8 cellular contexts compared by ENCODE assay signal in genomic region chr10:70671619-70672164, GRCh38. TPM values are rescaled to one million over a fixed set of nuclear protein-coding genes. Genes with fewer than 3 reads are reported as not detected.
DNase-seq lines count a peak whose midpoint lies in the region; ATAC-seq and TF ChIP-seq lines count a peak whose summit lies in the region.

No MANE protein-coding gene starts in this region.

- H3K4me3 ChIP-seq in left ventricle myocardium inferior: peak overlapping the region; percentile 67
- H3K4me3 ChIP-seq in cardiac fibroblast (replicated peaks in 1 of 2; ENCODE audit: low read depth in 2 of 2, low read length in 2 of 2): peak overlapping the region; percentile 47 to 50
- H3K4me3 ChIP-seq in mesendoderm (ENCODE audit: low read length): peak overlapping the region; percentile 13
- peak overlapping the region in 3 of 4 donors; percentile 39 to 45 (median 44) for H3K4me3 ChIP-seq in upper lobe of left lung

- H3K23ac ChIP-seq in mesendoderm (ENCODE audit: low read length): no peak overlapping the region

- H3K9ac ChIP-seq in mesendoderm (ENCODE audit: low read length): peak overlapping the region; percentile 36

- H3K79me1 ChIP-seq in mesendoderm (ENCODE audit: low read length): no peaks in the 10 kb centered on the region

- H2AK5ac ChIP-seq in mesendoderm (ENCODE audit: low read length): no peak overlapping the region

- no peak for TF ChIP-seq POLR2A in upper lobe of left lung (IDR thresholded peaks at IDR 0.05)

- peak overlapping the region; percentile 78 for H3K56ac ChIP-seq in mesendoderm (ENCODE audit: low read length)

- no peak for DNase-seq in left ventricle myocardium inferior
- DNase-seq in Right ventricle myocardium inferior (ENCODE audit: missing footprints): no peak
- DNase-seq in cardiac fibroblast (ENCODE audit: low read depth in 2 of 2): no peak
- no peak for DNase-seq in mesendoderm
- DNase-seq in upper lobe of left lung: no peak
- DNase-seq in NCI-H187 treated with DMSO at 0.1 percent for 48 hours (lab: John Stamatoyannopoulos, UW): no peak
- no peak for DNase-seq in hepatic stellate cell (ENCODE audit: low spot score)

- no peak overlapping the region for H3K27ac ChIP-seq in left ventricle myocardium inferior (replicated peaks)
- H3K27ac ChIP-seq in mesendoderm (ENCODE audit: low read depth, low read length): no peak overlapping the region
- H3K27ac ChIP-seq in upper lobe of left lung: no peak overlapping the region

- WGBS in mesendoderm (ENCODE audit: extremely low coverage, insufficient coverage, low lambda C conversion rate): no CpG with 5 or more reads among the region's 5 CpGs
- WGBS in upper lobe of left lung, 2 donors: 13 to 18% methylated on average over 5 of the region's 5 CpGs

- no peak overlapping the region for H2BK15ac ChIP-seq in mesendoderm (replicated peaks; ENCODE audit: low read depth)

- peak overlapping the region; percentile 43 for H3K4me2 ChIP-seq in mesendoderm (ENCODE audit: low read length)

- H4K5ac ChIP-seq in mesendoderm (ENCODE audit: low read length): no peak overlapping the region

- H3K18ac ChIP-seq in mesendoderm (ENCODE audit: low read length): no peak overlapping the region

- ATAC-seq in Right ventricle myocardium inferior (no peak), upper lobe of left lung (ENCODE audit: low FRiP score in 2 of 2) (no peak), GM21529 (IDR thresholded peaks at IDR 0.05; ENCODE audit: unreplicated experiment) (no peak)

- H3K79me2 ChIP-seq in mesendoderm (ENCODE audit: control insufficient read depth, insufficient read depth, low read length): no peaks in the 10 kb centered on the region

- TF ChIP-seq CTCF in left ventricle myocardium inferior (IDR thresholded peaks at IDR 0.05; ENCODE audit: borderline replicate concordance) (peak; percentile 9), cardiac fibroblast (IDR thresholded peaks at IDR 0.05; ENCODE audit: low read depth, low read length) (no peak), upper lobe of left lung (IDR thresholded peaks at IDR 0.05) (no peak)

- intact Hi-C loops in left ventricle myocardium inferior (cut with micrococcal nuclease) (no loop called here), Right ventricle myocardium inferior (cut with DNase I) (loop anchor here (5.0 kb wide), 2 partner anchors 99 to 114 kb away; no protein-coding TSS in a partner anchor)

- H3K4me1 ChIP-seq in left ventricle myocardium inferior (peaks cover 42% of the 10 kb centered on the region), mesendoderm (ENCODE audit: control insufficient read depth, low read depth, low read length) (no peaks in the 10 kb centered on the region), upper lobe of left lung (peaks cover 4 to 17% (median 9%) of the 10 kb centered on the region in 4 donors)

- TF ChIP-seq EP300 in upper lobe of left lung (IDR thresholded peaks at IDR 0.05): no peak

- H2BK5ac ChIP-seq in mesendoderm (ENCODE audit: low read length): no peak overlapping the region

- H3K9me3 ChIP-seq in left ventricle myocardium inferior (replicated peaks) (no peaks in the 10 kb centered on the region), upper lobe of left lung (no peaks in the 10 kb centered on the region)

- no peak overlapping the region for H3K4ac ChIP-seq in mesendoderm (ENCODE audit: low read depth, low read length)

- no peak overlapping the region for H4K8ac ChIP-seq in mesendoderm (ENCODE audit: low read depth, low read length)

- H3K27me3 ChIP-seq in left ventricle myocardium inferior (ENCODE audit: low read depth) (peaks cover 17% of the 10 kb centered on the region), mesendoderm (ENCODE audit: insufficient read depth, low read length, poor library complexity) (no peaks in the 10 kb centered on the region), upper lobe of left lung (peaks cover 0 to 15% (median 3%) of the 10 kb centered on the region in 4 donors)

- H3K36me3 ChIP-seq in left ventricle myocardium inferior: no peaks in the 10 kb centered on the region
- no peaks in the 10 kb centered on the region for H3K36me3 ChIP-seq in mesendoderm (ENCODE audit: control insufficient read depth, insufficient read depth, low read length)
- no peaks in the 10 kb centered on the region for H3K36me3 ChIP-seq in upper lobe of left lung

- H2BK120ac ChIP-seq in mesendoderm (ENCODE audit: low read depth, low read length): no peak overlapping the region

RNA-seq across cellular contexts. Expression of gene ADAMTS14, which starts 0.6 kb away (rescaled TPM):
- total RNA-seq in left ventricle myocardium inferior (0.47 TPM), Right ventricle myocardium inferior (0.43 TPM), upper lobe of left lung (1 to 10 TPM in 2 of 6 donors, under 1 TPM in 4; 0.15 to 3.1 (median 0.45) TPM)
- 0.72 TPM for polyA plus RNA-seq in mesendoderm (2013, experiment 1 of 2)
- polyA plus RNA-seq in mesendoderm (2013, experiment 2 of 2): 0.73 TPM

Comparison
In these comparisons a context has a peak if more than half of its experiments do, and no peak if none do; other contexts are left out.
1. H3K4me3 ChIP-seq: peak in every context shown above with its lines; median percentile 67 in left ventricle myocardium inferior; 48 in cardiac fibroblast; 44 in upper lobe of left lung; 13 in mesendoderm.